In the genomic region with DNA sequence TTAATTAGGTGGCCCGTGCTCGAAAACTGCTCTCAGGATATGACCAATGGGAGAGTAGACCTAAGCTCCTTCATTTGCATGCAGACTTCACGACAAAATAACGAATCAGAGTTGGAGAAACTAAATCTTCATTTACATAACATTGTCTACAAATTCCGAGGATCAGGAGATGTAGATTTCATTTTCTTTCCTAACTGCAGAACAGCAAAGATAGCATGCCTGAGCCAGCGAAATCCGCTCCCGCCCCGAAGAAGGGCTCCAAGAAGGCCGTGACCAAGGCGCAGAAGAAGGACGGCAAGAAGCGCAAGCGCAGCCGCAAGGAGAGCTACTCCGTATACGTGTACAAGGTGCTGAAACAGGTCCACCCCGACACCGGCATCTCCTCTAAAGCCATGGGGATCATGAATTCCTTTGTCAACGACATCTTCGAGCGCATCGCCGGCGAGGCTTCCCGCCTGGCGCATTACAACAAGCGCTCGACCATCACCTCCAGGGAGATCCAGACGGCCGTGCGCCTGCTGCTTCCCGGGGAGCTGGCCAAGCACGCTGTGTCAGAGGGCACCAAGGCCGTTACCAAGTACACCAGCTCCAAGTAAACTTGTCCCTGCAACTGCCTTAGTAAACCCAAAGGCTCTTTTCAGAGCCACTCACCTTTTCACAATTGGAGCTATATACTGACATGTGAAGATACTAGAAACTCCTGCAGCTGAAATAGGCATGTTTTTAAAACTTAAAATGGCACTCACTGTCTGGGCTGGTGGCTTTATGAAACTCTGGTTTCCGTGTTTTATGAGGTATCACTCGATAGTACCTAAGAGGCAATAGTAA, we compare ENCODE assay signal across 8 cellular contexts.
A peak's percentile ranks its signal among the peaks of the same experiment; 100 is the strongest.
DNase-seq lines count a peak whose midpoint lies in the region; ATAC-seq and TF ChIP-seq lines count a peak whose summit lies in the region.

No MANE protein-coding gene starts in this region.

- H3K27ac Mint-ChIP-seq in activated naive CD8-positive, alpha-beta T cell treated with anti-CD3 and anti-CD28 coated beads, Interleukin-2, amount 50 U/mL, for 24 hours, result peak overlapping the region; percentile 94

- ATAC-seq in GM19452 (IDR thresholded peaks at IDR 0.05; ENCODE audit: unreplicated experiment), result peak; percentile 52
- peak; percentile 78 for ATAC-seq in activated naive CD8-positive, alpha-beta T cell treated with anti-CD3 and anti-CD28 coated beads, Interleukin-2, amount 50 U/mL, for 24 hours

- H3K36me3 Mint-ChIP-seq in activated naive CD8-positive, alpha-beta T cell treated with anti-CD3 and anti-CD28 coated beads, Interleukin-2, amount 50 U/mL, for 24 hours (ENCODE audit: low read depth), result no peaks in the 10 kb centered on the region

- H3K9me3 Mint-ChIP-seq in activated naive CD8-positive, alpha-beta T cell treated with anti-CD3 and anti-CD28 coated beads, Interleukin-2, amount 50 U/mL, for 24 hours, result no peaks in the 10 kb centered on the region

- DNase-seq in AG04449 (ENCODE audit: low read depth, low spot score), result no peak
- DNase-seq in NT2/D1 (ENCODE audit: low read depth, low spot score), result no peak
- peak; percentile 68 for DNase-seq in activated naive CD8-positive, alpha-beta T cell treated with anti-CD3 and anti-CD28 coated beads, Interleukin-2, amount 50 U/mL, for 24 hours
- peak; percentile 90 for DNase-seq in globus pallidus (ENCODE audit: low spot score)
- no peak for DNase-seq in DMS79 treated with DMSO at 0.1 percent for 48 hours (lab: John Stamatoyannopoulos, UW)
- DNase-seq in NCI-H1092 treated with DMSO at 0.1 percent for 48 hours (lab: John Stamatoyannopoulos, UW), result no peak

- H3K9me3 ChIP-seq in NT2/D1 (ENCODE audit: insufficient read depth, low read length) (no peaks in the 10 kb centered on the region), neuron (ENCODE audit: low read length) (no peaks in the 10 kb centered on the region)

- H3K36me3 ChIP-seq in NT2/D1 (ENCODE audit: insufficient read depth, insufficient read length, low read length) (no peaks in the 10 kb centered on the region), neuron (ENCODE audit: insufficient read depth, low read length) (no peaks in the 10 kb centered on the region)

- CTCF ChIA-PET in AG04449 (lab: Yijun Ruan, JAX), result interaction anchor here (1.2 to 3.2 kb wide), 13 partner anchors 8 to 944 kb away, joined by 3 to 34 read pairs (median 5); a partner anchor contains a TSS

- H2AFZ ChIP-seq in neuron (ENCODE audit: low read depth, low read length), result peak overlapping the region; percentile 79

- H3K27me3 Mint-ChIP-seq in activated naive CD8-positive, alpha-beta T cell treated with anti-CD3 and anti-CD28 coated beads, Interleukin-2, amount 50 U/mL, for 24 hours, result peaks cover 3% of the 10 kb centered on the region

- H3K4me3 ChIP-seq in AG04449 (ENCODE audit: low read depth, low read length) (peak overlapping the region; percentile 57), NT2/D1 (ENCODE audit: insufficient read length, low read depth) (peak overlapping the region; percentile 60), neuron (ENCODE audit: low read length) (peak overlapping the region; percentile 60)

- H3K27me3 ChIP-seq in NT2/D1 (ENCODE audit: insufficient read depth, insufficient read length) (no peaks in the 10 kb centered on the region), neuron (ENCODE audit: insufficient read depth, low read length) (no peaks in the 10 kb centered on the region)

- peaks cover 61% of the 10 kb centered on the region for H3K4me1 Mint-ChIP-seq in activated naive CD8-positive, alpha-beta T cell treated with anti-CD3 and anti-CD28 coated beads, Interleukin-2, amount 50 U/mL, for 24 hours

- H3K9ac ChIP-seq in NT2/D1 (ENCODE audit: insufficient read length, low read depth), result peak overlapping the region; percentile 85

- peak overlapping the region; percentile 86 for H3K4me3 Mint-ChIP-seq in activated naive CD8-positive, alpha-beta T cell treated with anti-CD3 and anti-CD28 coated beads, Interleukin-2, amount 50 U/mL, for 24 hours

- no peaks in the 10 kb centered on the region for H3K4me1 ChIP-seq in NT2/D1 (ENCODE audit: insufficient read depth, insufficient read length)
- peaks cover 10% of the 10 kb centered on the region for H3K4me1 ChIP-seq in neuron (ENCODE audit: insufficient read depth, low read length)

- POLR2A ChIA-PET in AG04449 (lab: Yijun Ruan, JAX), result interaction anchor here (0.8 to 4.0 kb wide), 15 partner anchors 8 to 102 kb away, joined by 3 to 63 read pairs (median 6); a partner anchor contains a TSS

- no peak for TF ChIP-seq CTCF in AG04449 (IDR thresholded peaks at IDR 0.05; ENCODE audit: insufficient read depth, low read length, missing control alignments)

Comparison
In these comparisons a context has a peak if more than half of its experiments do, and no peak if none do; other contexts are left out.
1. DNase-seq: peak in activated naive CD8-positive, alpha-beta T cell treated with anti-CD3 and anti-CD28 coated beads, Interleukin-2, amount 50 U/mL, for 24 hours (single experiment) and globus pallidus (single experiment); none in AG04449 (single experiment), NT2/D1 (single experiment), DMS79 treated with DMSO at 0.1 percent for 48 hours (single experiment) and NCI-H1092 treated with DMSO at 0.1 percent for 48 hours (single experiment).
2. Peak in every context shown above with its lines, with median percentiles within 50 percentile points of each other: H3K4me3 ChIP-seq.